Comparison of ENCODE assay signal across 21 cellular contexts in the genomic region with DNA sequence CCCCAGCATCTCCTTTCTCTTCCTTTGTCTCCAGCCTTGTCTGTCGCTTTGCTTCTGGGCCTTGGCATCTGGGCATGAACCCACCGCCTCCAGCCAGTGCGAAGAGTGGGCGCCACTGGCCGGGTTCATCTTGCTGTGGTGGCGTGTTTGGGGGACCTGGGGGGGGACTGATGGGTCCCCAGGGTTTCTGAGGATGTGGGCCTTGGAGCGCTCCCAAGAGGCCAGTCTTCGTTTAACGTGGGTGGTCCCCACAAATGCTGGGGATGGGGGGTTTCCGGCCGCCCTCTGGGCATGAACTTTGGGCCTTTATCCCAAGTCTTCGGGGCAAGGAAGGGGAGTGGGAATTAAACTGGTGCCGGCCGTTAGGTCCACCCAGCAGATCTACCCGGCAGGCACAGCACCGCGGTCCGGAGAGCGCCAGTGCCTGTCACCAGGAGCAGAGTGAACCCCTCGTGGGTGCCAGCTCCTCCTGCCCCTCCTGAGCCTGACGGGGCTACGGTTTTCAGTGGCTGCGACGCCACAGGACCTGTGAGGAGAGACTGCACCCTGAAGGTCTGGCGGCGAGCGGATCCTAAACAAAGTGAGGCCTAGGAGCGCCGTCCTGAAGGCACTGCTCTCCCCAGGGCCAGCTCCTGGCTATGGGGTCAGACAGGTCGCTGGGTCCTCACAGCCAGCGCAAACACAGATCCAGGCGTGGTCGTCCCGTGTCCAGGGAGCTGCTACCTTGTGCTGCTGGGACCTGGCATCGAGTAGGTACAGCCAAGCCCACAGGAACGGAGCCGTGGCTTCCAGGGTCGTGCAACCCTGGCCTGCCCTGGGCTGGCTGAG.
"Had no signal": no experiment of that assay in that cellular context is flagged by ENCODE, and none has a peak within 500 bp of the region (broad histone marks: within the 10 kb centered on the region; RNA-seq: fewer than 3 reads in every experiment).

No MANE protein-coding gene starts in this region.

- H3K36me3 ChIP-seq: adrenal gland, esophagus squamous epithelium, heart right ventricle, left ventricle myocardium inferior, tibial nerve, uterus had no signal

- H3K27ac ChIP-seq: adrenal gland, esophagus squamous epithelium, heart right ventricle, left ventricle myocardium inferior, tibial nerve, uterus had no signal

- DNase-seq: activated B cell treated with CpG ODN at 0.5 μM for 24 hours; activated CD4-positive, alpha-beta T cell treated with anti-CD3 and anti-CD28 coated beads, Interleukin-2, amount 10 ng/mL, durations not matched to agents 7 days and 5 days; activated CD8-positive, alpha-beta memory T cell treated with anti-CD3 and anti-CD28 coated beads, Interleukin-2, amount 50 U/mL, for 4 hours; activated naive CD4-positive, alpha-beta T cell treated with anti-CD3 and anti-CD28 coated beads, Interleukin-2, amount 50 U/mL, for 16 hours; activated T-cell treated with anti-CD3 and anti-CD28 coated beads, Interleukin-2, amount 50 U/mL, for 4 hours; adrenal gland; dermis blood vessel endothelial cell; effector memory CD4-positive, alpha-beta T cell; esophagus squamous epithelium; heart right ventricle; kidney glomerular epithelial cell; left ventricle myocardium inferior; naive thymus-derived CD4-positive, alpha-beta T cell; occipital lobe; stimulated activated CD4-positive, alpha-beta T cell treated with anti-CD3 and anti-CD28 coated beads, Interleukin-2, amount 100 ng/mL, for 24 hours; stimulated activated naive CD8-positive, alpha-beta T cell treated with anti-CD3 and anti-CD28 coated beads, Interleukin-15, Interleukin-2, amounts not matched to agents 100 U/mL and 50 U/mL, for 24 hours; uterus had no signal

- H3K4me1 ChIP-seq: adrenal gland, uterus had no signal

- H3K9me3 ChIP-seq: adrenal gland, esophagus squamous epithelium, heart right ventricle, left ventricle myocardium inferior, tibial nerve, uterus had no signal

- ATAC-seq: activated T-cell treated with anti-CD3 and anti-CD28 coated beads, Interleukin-2, amount 50 U/mL, for 4 hours; heart right ventricle; naive thymus-derived CD4-positive, alpha-beta T cell; stimulated activated naive CD8-positive, alpha-beta T cell treated with anti-CD3 and anti-CD28 coated beads, Interleukin-15, Interleukin-2, amounts not matched to agents 100 U/mL and 50 U/mL, for 24 hours had no signal

- FAIRE-seq: astrocyte, bronchial epithelial cell, endothelial cell of umbilical vein had no signal

- H3K27me3 ChIP-seq: uterus had no signal

- H3K4me3 ChIP-seq: adrenal gland, esophagus squamous epithelium, heart right ventricle, left ventricle myocardium inferior, tibial nerve, uterus had no signal
